In genomic region chr4:164304861-164305260, GRCh38 we compare ENCODE assay signal across 1 cellular context.
TF ChIP-seq lines count a peak whose summit lies in the region.

No MANE protein-coding gene starts in this region.

TF ChIP-seq in HepG2, 621 proteins besides CTCF, POLR2A, EP300 and RAD21 (continued from another document):
- no peak for TF ChIP-seq ZNF280B (CRISPR knock-in tag; IDR thresholded peaks at IDR 0.05; ENCODE audit: borderline replicate concordance)
- no peak for TF ChIP-seq ZNF407 (CRISPR knock-in tag; IDR thresholded peaks at IDR 0.05; ENCODE audit: not compliant biosample characterization)
- TF ChIP-seq ZNF615 (CRISPR knock-in tag; IDR thresholded peaks at IDR 0.05; ENCODE audit: borderline replicate concordance), result no peak
TF ChIP-seq in HepG2: peak in this region for 0.
